Comparison of ENCODE assay signal across 2 cellular contexts in genomic region chrX:153685751-153686676, GRCh38.
TF ChIP-seq lines count a peak whose summit lies in the region.

No MANE protein-coding gene starts in this region.

TF ChIP-seq in K562, 482 proteins besides CTCF, POLR2A, EP300 and RAD21 (continues in another document):
- TF ChIP-seq KDM5B (IDR thresholded peaks at IDR 0.05; ENCODE audit: insufficient replicate concordance, low read depth, low read length) = peak; percentile 43
- TF ChIP-seq SMARCC2 (IDR thresholded peaks at IDR 0.05; ENCODE audit: low read depth) = no peak
- TF ChIP-seq, protein P1, sequence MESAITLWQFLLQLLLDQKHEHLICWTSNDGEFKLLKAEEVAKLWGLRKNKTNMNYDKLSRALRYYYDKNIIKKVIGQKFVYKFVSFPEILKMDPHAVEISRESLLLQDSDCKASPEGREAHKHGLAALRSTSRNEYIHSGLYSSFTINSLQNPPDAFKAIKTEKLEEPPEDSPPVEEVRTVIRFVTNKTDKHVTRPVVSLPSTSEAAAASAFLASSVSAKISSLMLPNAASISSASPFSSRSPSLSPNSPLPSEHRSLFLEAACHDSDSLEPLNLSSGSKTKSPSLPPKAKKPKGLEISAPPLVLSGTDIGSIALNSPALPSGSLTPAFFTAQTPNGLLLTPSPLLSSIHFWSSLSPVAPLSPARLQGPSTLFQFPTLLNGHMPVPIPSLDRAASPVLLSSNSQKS (CRISPR knock-in tag; IDR thresholded peaks at IDR 0.05) = no peak
- TF ChIP-seq, protein P2, sequence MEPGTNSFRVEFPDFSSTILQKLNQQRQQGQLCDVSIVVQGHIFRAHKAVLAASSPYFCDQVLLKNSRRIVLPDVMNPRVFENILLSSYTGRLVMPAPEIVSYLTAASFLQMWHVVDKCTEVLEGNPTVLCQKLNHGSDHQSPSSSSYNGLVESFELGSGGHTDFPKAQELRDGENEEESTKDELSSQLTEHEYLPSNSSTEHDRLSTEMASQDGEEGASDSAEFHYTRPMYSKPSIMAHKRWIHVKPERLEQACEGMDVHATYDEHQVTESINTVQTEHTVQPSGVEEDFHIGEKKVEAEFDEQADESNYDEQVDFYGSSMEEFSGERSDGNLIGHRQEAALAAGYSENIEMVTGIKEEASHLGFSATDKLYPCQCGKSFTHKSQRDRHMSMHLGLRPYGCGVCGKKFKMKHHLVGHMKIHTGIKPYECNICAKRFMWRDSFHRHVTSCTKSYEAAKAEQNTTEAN (CRISPR knock-in tag; IDR thresholded peaks at IDR 0.05) = no peak
- TF ChIP-seq REST (CRISPR knock-in tag; IDR thresholded peaks at IDR 0.05; ENCODE audit: low read depth) = no peak
- TF ChIP-seq, protein P3, sequence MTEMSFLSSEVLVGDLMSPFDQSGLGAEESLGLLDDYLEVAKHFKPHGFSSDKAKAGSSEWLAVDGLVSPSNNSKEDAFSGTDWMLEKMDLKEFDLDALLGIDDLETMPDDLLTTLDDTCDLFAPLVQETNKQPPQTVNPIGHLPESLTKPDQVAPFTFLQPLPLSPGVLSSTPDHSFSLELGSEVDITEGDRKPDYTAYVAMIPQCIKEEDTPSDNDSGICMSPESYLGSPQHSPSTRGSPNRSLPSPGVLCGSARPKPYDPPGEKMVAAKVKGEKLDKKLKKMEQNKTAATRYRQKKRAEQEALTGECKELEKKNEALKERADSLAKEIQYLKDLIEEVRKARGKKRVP (CRISPR knock-in tag; IDR thresholded peaks at IDR 0.05) = no peak
- no peak for TF ChIP-seq STAT5B (CRISPR knock-in tag; IDR thresholded peaks at IDR 0.05)
- TF ChIP-seq MCM7 (IDR thresholded peaks at IDR 0.05) = no peak
- TF ChIP-seq ZNF354B (CRISPR knock-in tag; IDR thresholded peaks at IDR 0.05) = no peak
- no peak for TF ChIP-seq PPARD (CRISPR knock-in tag; IDR thresholded peaks at IDR 0.05)
- peak; percentile 69 for TF ChIP-seq ZFX (CRISPR knock-in tag; IDR thresholded peaks at IDR 0.05)
- no peak for TF ChIP-seq GABPA (tag; conservative IDR thresholded peaks at IDR 0.05; ENCODE audit: low read depth)
- TF ChIP-seq, protein P4, sequence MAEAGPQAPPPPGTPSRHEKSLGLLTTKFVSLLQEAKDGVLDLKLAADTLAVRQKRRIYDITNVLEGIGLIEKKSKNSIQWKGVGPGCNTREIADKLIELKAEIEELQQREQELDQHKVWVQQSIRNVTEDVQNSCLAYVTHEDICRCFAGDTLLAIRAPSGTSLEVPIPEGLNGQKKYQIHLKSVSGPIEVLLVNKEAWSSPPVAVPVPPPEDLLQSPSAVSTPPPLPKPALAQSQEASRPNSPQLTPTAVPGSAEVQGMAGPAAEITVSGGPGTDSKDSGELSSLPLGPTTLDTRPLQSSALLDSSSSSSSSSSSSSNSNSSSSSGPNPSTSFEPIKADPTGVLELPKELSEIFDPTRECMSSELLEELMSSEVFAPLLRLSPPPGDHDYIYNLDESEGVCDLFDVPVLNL (CRISPR knock-in tag; IDR thresholded peaks at IDR 0.05; ENCODE audit: low read depth) = no peak
- no peak for TF ChIP-seq ZKSCAN3 (CRISPR knock-in tag; IDR thresholded peaks at IDR 0.05)
- no peak for TF ChIP-seq SRF (CRISPR knock-in tag; IDR thresholded peaks at IDR 0.05)
- TF ChIP-seq ZNF263 (CRISPR knock-in tag; IDR thresholded peaks at IDR 0.05; ENCODE audit: borderline replicate concordance) = peak; percentile 98
- TF ChIP-seq ZBTB7A (IDR thresholded peaks at IDR 0.05; ENCODE audit: borderline replicate concordance, control insufficient read depth, low read depth, low read length) = no peak
- no peak for TF ChIP-seq SOX6 (IDR thresholded peaks at IDR 0.05)
- peak; percentile 68; the same call in 1 of the 2 replicates for TF ChIP-seq ATF7 (IDR thresholded peaks at IDR 0.05)
- no peak for TF ChIP-seq NFIX (CRISPR knock-in tag; IDR thresholded peaks at IDR 0.05; ENCODE audit: low read depth)
- no peak for TF ChIP-seq KLF6 (CRISPR knock-in tag; IDR thresholded peaks at IDR 0.05; ENCODE audit: borderline replicate concordance)
- TF ChIP-seq SAFB (IDR thresholded peaks at IDR 0.05; ENCODE audit: borderline replicate concordance, low read depth, low read length) = no peak
- no peak for TF ChIP-seq CBFB (CRISPR knock-in tag; IDR thresholded peaks at IDR 0.05)
- TF ChIP-seq HDGF (IDR thresholded peaks at IDR 0.05) = no peak
- TF ChIP-seq NFRKB (IDR thresholded peaks at IDR 0.05; ENCODE audit: low read depth) = no peak
- TF ChIP-seq PTRF (tag; IDR thresholded peaks at IDR 0.05) = no peak
- peak; percentile 72 for TF ChIP-seq SPI1 (IDR thresholded peaks at IDR 0.05; ENCODE audit: borderline replicate concordance, low read depth, low read length)
- no peak for TF ChIP-seq KLF13 (tag; IDR thresholded peaks at IDR 0.05; ENCODE audit: borderline replicate concordance, low read depth)
- no peak for TF ChIP-seq NCOR1 (IDR thresholded peaks at IDR 0.05)
- TF ChIP-seq FOSL1 (tag; conservative IDR thresholded peaks at IDR 0.05) = peak; percentile 67
- TF ChIP-seq TSC22D4 (tag; IDR thresholded peaks at IDR 0.05) = no peak
- TF ChIP-seq IFI16 (CRISPR knock-in tag; IDR thresholded peaks at IDR 0.05) = no peak

TF ChIP-seq in neural cell, 6 proteins besides CTCF, POLR2A, EP300 and RAD21:
- TF ChIP-seq SMC3 (conservative IDR thresholded peaks at IDR 0.05; ENCODE audit: poor library complexity) (no peak), EZH2 (IDR thresholded peaks at IDR 0.05; ENCODE audit: borderline replicate concordance, insufficient read depth, low read length, poor library complexity, severe bottlenecking) (no peak), MXI1 (conservative IDR thresholded peaks at IDR 0.05; ENCODE audit: poor library complexity, severe bottlenecking) (no peak), POLR2AphosphoS5 (IDR thresholded peaks at IDR 0.05) (no peak), TAF1 (IDR thresholded peaks at IDR 0.05; ENCODE audit: low read depth) (no peak), REST (IDR thresholded peaks at IDR 0.05; ENCODE audit: borderline replicate concordance) (no peak)
